In genomic region chr12:133010657-133011297, GRCh38 we compare ENCODE assay signal across 22 cellular contexts. TPM values are rescaled to one million over a fixed set of nuclear protein-coding genes. Genes with fewer than 3 reads are reported as not detected.
DNase-seq lines count a peak whose midpoint lies in the region; ATAC-seq and TF ChIP-seq lines count a peak whose summit lies in the region.
"Had no signal": no experiment of that assay in that cellular context is flagged by ENCODE, and none has a peak within 500 bp of the region (broad histone marks: within the 10 kb centered on the region; RNA-seq: fewer than 3 reads in every experiment).

No MANE protein-coding gene starts in this region.

- no peak overlapping the region for H3K4me3 Mint-ChIP-seq in CD8-positive, alpha-beta T cell
- H3K4me3 Mint-ChIP-seq in endothelial cell (ENCODE audit: unreplicated experiment) = peak overlapping the region; percentile 86
- H3K4me3 Mint-ChIP-seq: activated CD8-positive, alpha-beta T cell treated with anti-CD3 and anti-CD28 coated beads for 36 hours; CD14-positive monocyte had no signal

- intact Hi-C loops in CD8-positive, alpha-beta T cell (cut with DNase I, micrococcal nuclease) = loop anchor here in 1 of 2 experiments (10.0 kb wide), 1 partner anchor 54 kb away; no protein-coding TSS in a partner anchor

- H3K9me3 ChIP-seq in CD8-positive, alpha-beta T cell (ENCODE audit: low read length) = peaks cover 74% of the 10 kb centered on the region
- no peaks in the 10 kb centered on the region for H3K9me3 ChIP-seq in HEK293 (ENCODE audit: control insufficient read depth, insufficient read depth, low read depth, low read length)

- no peak overlapping the region for H3K27ac ChIP-seq in CD8-positive, alpha-beta T cell (ENCODE audit: low read depth, low read length)
- H3K27ac ChIP-seq in HEK293 (ENCODE audit: extremely low read depth, low read depth, low read length) (no peak overlapping the region), rectal smooth muscle tissue (ENCODE audit: low read depth, low read length) (no peak overlapping the region)
- H3K27ac ChIP-seq: brain microvascular endothelial cell, esophagus muscularis mucosa, left ventricle myocardium inferior had no signal

- H3K4me1 ChIP-seq in CD8-positive, alpha-beta T cell (ENCODE audit: insufficient read depth, low read length) = no peaks in the 10 kb centered on the region
- H3K4me1 ChIP-seq in HEK293 (ENCODE audit: control insufficient read depth, insufficient read depth, low read length) = no peaks in the 10 kb centered on the region
- H3K4me1 ChIP-seq in rectal smooth muscle tissue (ENCODE audit: control insufficient read depth, insufficient read depth, low read length) = no peaks in the 10 kb centered on the region
- H3K4me1 ChIP-seq: esophagus muscularis mucosa, left ventricle myocardium inferior had no signal

- H3K27ac Mint-ChIP-seq in CD8-positive, alpha-beta T cell = no peak overlapping the region
- no peak overlapping the region for H3K27ac Mint-ChIP-seq in endothelial cell (ENCODE audit: unreplicated experiment)
- H3K27ac Mint-ChIP-seq: activated CD8-positive, alpha-beta T cell treated with anti-CD3 and anti-CD28 coated beads for 36 hours; CD14-positive monocyte had no signal

- DNase-seq in CD8-positive, alpha-beta T cell = no peak
- DNase-seq in endothelial cell (ENCODE audit: low spot score) (no peak), ureter (ENCODE audit: low spot score) (no peak), NCI-H1417 treated with DMSO at 0.1 percent for 48 hours (lab: John Stamatoyannopoulos, UW) (no peak), SW480 (ENCODE audit: low spot score) (no peak)
- DNase-seq: activated CD8-positive, alpha-beta T cell treated with anti-CD3 and anti-CD28 coated beads for 36 hours; activated gamma-delta T cell; brain microvascular endothelial cell; effector memory CD8-positive, alpha-beta T cell; GDM1; GOT3; hypothalamus; left ventricle myocardium inferior; NCI-H1694 treated with DMSO at 0.1 percent for 48 hours; NCI-H748 treated with DMSO at 0.1 percent for 48 hours; RPMI8226; stimulated activated CD8-positive, alpha-beta memory T cell treated with anti-CD3 and anti-CD28 coated beads, Interleukin-4, amount 100 ng/mL, for 48 hours had no signal

- CTCF ChIA-PET in CD8-positive, alpha-beta T cell (lab: Charles Lee) = no interaction called here
- CTCF ChIA-PET in HEK293 (lab: Yijun Ruan, JAX) = no interaction called here

- no peaks in the 10 kb centered on the region for H3K4me1 Mint-ChIP-seq in CD8-positive, alpha-beta T cell (ENCODE audit: low read depth)
- no peaks in the 10 kb centered on the region for H3K4me1 Mint-ChIP-seq in endothelial cell (ENCODE audit: unreplicated experiment)
- H3K4me1 Mint-ChIP-seq: CD14-positive monocyte had no signal

- no peak for ATAC-seq in CD8-positive, alpha-beta T cell
- ATAC-seq: activated CD4-positive, CD25-positive, alpha-beta regulatory T cell treated with anti-CD3 and anti-CD28 coated beads, Interleukin-2, amount 50 U/mL, for 24 hours; activated CD8-positive, alpha-beta T cell treated with anti-CD3 and anti-CD28 coated beads for 36 hours; effector memory CD8-positive, alpha-beta T cell had no signal

- TF ChIP-seq CTCF in CD8-positive, alpha-beta T cell (IDR thresholded peaks at IDR 0.05) = no peak
- no peak for TF ChIP-seq CTCF in HEK293 (tag by site-specific recombination; IDR thresholded peaks at IDR 0.05)
- no peak for TF ChIP-seq CTCF in endothelial cell (IDR thresholded peaks at IDR 0.05; ENCODE audit: unreplicated experiment)

- POLR2A ChIA-PET in CD8-positive, alpha-beta T cell (lab: Charles Lee) = no interaction called here
- POLR2A ChIA-PET in HEK293 (lab: Yijun Ruan, JAX) = no interaction called here

- no peaks in the 10 kb centered on the region for H3K27me3 ChIP-seq in CD8-positive, alpha-beta T cell (ENCODE audit: insufficient read depth, low read length)
- H3K27me3 ChIP-seq in rectal smooth muscle tissue (ENCODE audit: control insufficient read depth, insufficient read depth, low read length) = no peaks in the 10 kb centered on the region
- H3K27me3 ChIP-seq: brain microvascular endothelial cell, esophagus muscularis mucosa had no signal

- H3K36me3 Mint-ChIP-seq in CD8-positive, alpha-beta T cell = peaks cover 89% of the 10 kb centered on the region
- peaks cover 96% of the 10 kb centered on the region for H3K36me3 Mint-ChIP-seq in endothelial cell (ENCODE audit: low read depth, unreplicated experiment)

- H3K36me3 ChIP-seq in CD8-positive, alpha-beta T cell (ENCODE audit: insufficient read depth, low read length) = peaks cover 60% of the 10 kb centered on the region
- H3K36me3 ChIP-seq in HEK293 (ENCODE audit: control insufficient read depth in 2 of 2, insufficient read depth in 1 of 2, low read length in 2 of 2) = peaks cover 18 to 77% of the 10 kb centered on the region in 2 experiments
- peaks cover 54% of the 10 kb centered on the region for H3K36me3 ChIP-seq in rectal smooth muscle tissue (ENCODE audit: control insufficient read depth, insufficient read depth, low read length)

- H3K27me3 Mint-ChIP-seq in CD8-positive, alpha-beta T cell (ENCODE audit: low read depth) = no peaks in the 10 kb centered on the region
- H3K27me3 Mint-ChIP-seq in endothelial cell (ENCODE audit: unreplicated experiment) = peaks cover 4% of the 10 kb centered on the region
- H3K27me3 Mint-ChIP-seq: activated CD8-positive, alpha-beta T cell treated with anti-CD3 and anti-CD28 coated beads for 36 hours; effector memory CD8-positive, alpha-beta T cell had no signal

- H3K9me3 Mint-ChIP-seq in CD8-positive, alpha-beta T cell = peaks cover 43% of the 10 kb centered on the region
- H3K9me3 Mint-ChIP-seq in endothelial cell (ENCODE audit: unreplicated experiment) = peaks cover 68% of the 10 kb centered on the region

- H3K9ac ChIP-seq in rectal smooth muscle tissue (ENCODE audit: low read length) = no peak overlapping the region

- H3K4me3 ChIP-seq in CD8-positive, alpha-beta T cell (ENCODE audit: low read depth, low read length) = peak overlapping the region; percentile 2
- no peak overlapping the region for H3K4me3 ChIP-seq in HEK293 (ENCODE audit: low read depth, low read length)
- peak overlapping the region; percentile 39 for H3K4me3 ChIP-seq in rectal smooth muscle tissue (ENCODE audit: low read length)
- H3K4me3 ChIP-seq: esophagus muscularis mucosa, left ventricle myocardium inferior had no signal

TF ChIP-seq in HEK293, 187 proteins besides CTCF, POLR2A, EP300 and RAD21:
- TF ChIP-seq SETDB1 (IDR thresholded peaks at IDR 0.05; ENCODE audit: insufficient read length, low read length) = peak; percentile 96
- peak; percentile 34; the same call in 1 of the 2 replicates for TF ChIP-seq TRIM28 (IDR thresholded peaks at IDR 0.05; ENCODE audit: borderline replicate concordance, low read length)
- no peak for TF ChIP-seq ZNF555 (tag by site-specific recombination; conservative IDR thresholded peaks at IDR 0.05)
- TF ChIP-seq ZNF274 (IDR thresholded peaks at IDR 0.05; ENCODE audit: low read length) = no peak
- peak; percentile 89; the same call in 1 of the 2 replicates for TF ChIP-seq ZNF274 (tag by site-specific recombination; IDR thresholded peaks at IDR 0.05; ENCODE audit: borderline replicate concordance)

RNA-seq across cellular contexts. Expression of gene ZNF26, which starts 24.6 kb away (rescaled TPM):
- 10 to 100 TPM; 44.8 to 45.5 TPM for total RNA-seq in CD8-positive, alpha-beta T cell
- total RNA-seq in endothelial cell (ENCODE audit: unreplicated experiment) = 13.5 TPM
- 21.6 TPM for total RNA-seq in ureter

RNA-seq across cellular contexts. Expression of gene ZNF84, which starts 26.5 kb away (rescaled TPM):
- total RNA-seq in CD8-positive, alpha-beta T cell = 10 to 100 TPM; 26.8 to 27.2 TPM
- total RNA-seq in endothelial cell (ENCODE audit: unreplicated experiment) (34.8 TPM), ureter (39.7 TPM)

RNA-seq across cellular contexts. Expression of gene ZNF605, which starts 54.7 kb away (rescaled TPM):
- total RNA-seq in CD8-positive, alpha-beta T cell = 1 to 10 TPM; 5.0 TPM
- total RNA-seq in endothelial cell (ENCODE audit: unreplicated experiment) = 8.3 TPM
- 24.4 TPM for total RNA-seq in ureter
